ENCODE assay signal across 17 cellular contexts in the genomic region with DNA sequence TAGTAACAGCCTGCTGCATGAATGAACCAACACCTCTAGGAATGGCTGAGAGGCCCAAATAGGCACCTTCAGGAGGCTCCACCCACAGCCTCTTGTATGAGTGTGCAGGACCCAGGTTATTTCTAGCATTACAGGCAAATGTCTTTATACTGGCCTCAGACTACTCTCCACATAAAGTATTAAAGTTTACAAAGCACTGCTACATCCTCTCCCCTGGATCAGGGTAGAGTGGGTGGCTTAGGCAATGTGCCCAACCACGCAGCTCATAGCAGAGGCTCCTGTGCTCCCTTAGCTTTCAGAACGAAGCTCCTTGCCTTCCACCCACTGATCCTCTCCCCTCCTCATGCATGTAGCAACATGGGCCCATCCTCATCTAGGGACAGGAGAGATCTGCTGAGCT. TPM values are rescaled to one million over a fixed set of nuclear protein-coding genes. Genes with fewer than 3 reads are reported as not detected.
DNase-seq lines count a peak whose midpoint lies in the region; ATAC-seq and TF ChIP-seq lines count a peak whose summit lies in the region.
"Had no signal": no experiment of that assay in that cellular context is flagged by ENCODE, and none has a peak within 500 bp of the region (broad histone marks: within the 10 kb centered on the region; RNA-seq: fewer than 3 reads in every experiment).

No MANE protein-coding gene starts in this region.

- intact Hi-C loops in head of caudate nucleus (cut with DNase I), result no loop called here

- no peaks in the 10 kb centered on the region for H3K9me3 ChIP-seq in subcutaneous abdominal adipose tissue (ENCODE audit: control insufficient read depth in 5 of 5, low read length in 5 of 5)
- H3K9me3 ChIP-seq: spleen, uterus had no signal

- no peak overlapping the region for H3K4me3 ChIP-seq in subcutaneous abdominal adipose tissue (ENCODE audit: low read depth in 1 of 5, low read length in 5 of 5)
- no peak overlapping the region for H3K4me3 ChIP-seq in GM23338
- H3K4me3 ChIP-seq: spleen, uterus had no signal

- peak overlapping the region; percentile 94 for H3K27ac Mint-ChIP-seq in activated T-cell treated with anti-CD3 and anti-CD28 coated beads, Interleukin-2, amount 50 U/mL, for 72 hours
- H3K27ac Mint-ChIP-seq in WTC11 (no peak overlapping the region), GM23338 (no peak overlapping the region)
- H3K27ac Mint-ChIP-seq: nephron progenitor cell had no signal

- H3K9ac ChIP-seq in subcutaneous abdominal adipose tissue (ENCODE audit: low read length in 5 of 5), result no peak overlapping the region

- H3K4me1 ChIP-seq in subcutaneous abdominal adipose tissue (ENCODE audit: control insufficient read depth in 5 of 5, insufficient read depth in 5 of 5, low read length in 5 of 5) (peaks cover 23 to 73% (median 71%) of the 10 kb centered on the region in 5 donors), GM23338 (ENCODE audit: insufficient read depth) (0 out of 2 replicates have a peak, but pooled peaks cover 4% of the 10 kb centered on the region)

- H3K9me2 ChIP-seq in GM23338 (ENCODE audit: insufficient read depth), result no peaks in the 10 kb centered on the region

- no peaks in the 10 kb centered on the region for H3K27me3 Mint-ChIP-seq in activated T-cell treated with anti-CD3 and anti-CD28 coated beads, Interleukin-2, amount 50 U/mL, for 72 hours (ENCODE audit: low read depth)
- H3K27me3 Mint-ChIP-seq in activated T-cell treated with anti-CD3 and anti-CD28 coated beads, Interleukin-2, amount 50 U/mL, for 4 hours (ENCODE audit: low read depth), result no peaks in the 10 kb centered on the region
- H3K27me3 Mint-ChIP-seq in WTC11 (ENCODE audit: low read depth) (no peaks in the 10 kb centered on the region), GM23338 (ENCODE audit: insufficient read depth, low read depth, poor library complexity) (peaks cover 3% of the 10 kb centered on the region)

- peaks cover 56% of the 10 kb centered on the region for H3K4me1 Mint-ChIP-seq in activated T-cell treated with anti-CD3 and anti-CD28 coated beads, Interleukin-2, amount 50 U/mL, for 72 hours (ENCODE audit: low read depth)
- H3K4me1 Mint-ChIP-seq in activated T-cell treated with anti-CD3 and anti-CD28 coated beads, Interleukin-2, amount 50 U/mL, for 4 hours (ENCODE audit: low read depth), result peaks cover 60% of the 10 kb centered on the region
- H3K4me1 Mint-ChIP-seq in WTC11 (peaks cover 11% of the 10 kb centered on the region; the same call in 1 of the 2 replicates), GM23338 (peaks cover 11% of the 10 kb centered on the region)

- H4K20me1 ChIP-seq in GM23338 (replicated peaks; ENCODE audit: insufficient read depth), result no peaks in the 10 kb centered on the region

- H3K36me3 Mint-ChIP-seq in activated T-cell treated with anti-CD3 and anti-CD28 coated beads, Interleukin-2, amount 50 U/mL, for 72 hours (ENCODE audit: insufficient read depth in 2 of 2), result peaks cover 6 to 11% of the 10 kb centered on the region in 2 donors
- peaks cover 33% of the 10 kb centered on the region for H3K36me3 Mint-ChIP-seq in activated T-cell treated with anti-CD3 and anti-CD28 coated beads, Interleukin-2, amount 50 U/mL, for 4 hours (ENCODE audit: insufficient read depth)
- H3K36me3 Mint-ChIP-seq in WTC11 (peaks cover 12% of the 10 kb centered on the region), GM23338 (ENCODE audit: low read depth) (peaks cover 36% of the 10 kb centered on the region)

- H3K9me3 Mint-ChIP-seq in activated T-cell treated with anti-CD3 and anti-CD28 coated beads, Interleukin-2, amount 50 U/mL, for 72 hours, result no peaks in the 10 kb centered on the region
- no peaks in the 10 kb centered on the region for H3K9me3 Mint-ChIP-seq in activated T-cell treated with anti-CD3 and anti-CD28 coated beads, Interleukin-2, amount 50 U/mL, for 4 hours
- H3K9me3 Mint-ChIP-seq in WTC11 (no peaks in the 10 kb centered on the region), GM23338 (no peaks in the 10 kb centered on the region)
- H3K9me3 Mint-ChIP-seq: nephron progenitor cell had no signal

- no peak for DNase-seq in activated T-cell treated with anti-CD3 and anti-CD28 coated beads, Interleukin-2, amount 50 U/mL, for 72 hours
- no peak for DNase-seq in activated T-cell treated with anti-CD3 and anti-CD28 coated beads, Interleukin-2, amount 50 U/mL, for 4 hours
- DNase-seq in WTC11 (ENCODE audit: low spot score), result peak; percentile 0
- DNase-seq in head of caudate nucleus, result peak in 30 of 42 donors; percentile 19 to 84 (median 51)
- DNase-seq in HUDEP-2 (lab: John Stamatoyannopoulos, UW; ENCODE audit: unreplicated experiment in 76 of 76), result no peak
- DNase-seq in GM23338 (ENCODE audit: low spot score), result no peak
- DNase-seq: activated T-cell treated with anti-CD3 and anti-CD28 coated beads for 4 hours; AML-193; central memory CD4-positive, alpha-beta T cell; GF-D8; islet precursor cell; NCI-H345; nephron progenitor cell; spleen had no signal

- no peak overlapping the region for H3K4me2 ChIP-seq in GM23338

- POLR2A ChIA-PET in WTC11 (lab: Charles Lee), result no interaction called here

- H3F3A ChIP-seq in GM23338 (replicated peaks; ENCODE audit: low read depth), result no peaks in the 10 kb centered on the region

- peak overlapping the region; percentile 98 for H3K27ac ChIP-seq in subcutaneous abdominal adipose tissue (ENCODE audit: low read depth, low read length)
- H3K27ac ChIP-seq in GM23338 (ENCODE audit: low read depth), result no peak overlapping the region

- TF ChIP-seq CTCF in WTC11 (IDR thresholded peaks at IDR 0.05) (no peak), GM23338 (conservative IDR thresholded peaks at IDR 0.05; ENCODE audit: low read depth in 2 of 2) (no peak)

- no peak overlapping the region for H3K4me3 Mint-ChIP-seq in activated T-cell treated with anti-CD3 and anti-CD28 coated beads, Interleukin-2, amount 50 U/mL, for 72 hours
- no peak overlapping the region for H3K4me3 Mint-ChIP-seq in activated T-cell treated with anti-CD3 and anti-CD28 coated beads, Interleukin-2, amount 50 U/mL, for 4 hours
- H3K4me3 Mint-ChIP-seq in WTC11 (no peak overlapping the region), GM23338 (no peak overlapping the region)
- H3K4me3 Mint-ChIP-seq: nephron progenitor cell had no signal

- CTCF ChIA-PET in WTC11 (lab: Charles Lee), result interaction anchor here (4.9 kb wide), 1 partner anchor 244 kb away, joined by 18 read pairs; no protein-coding TSS in a partner anchor

- H3K27me3 ChIP-seq in subcutaneous abdominal adipose tissue (ENCODE audit: control insufficient read depth in 5 of 5, insufficient read depth in 4 of 5, low read length in 5 of 5) (no peaks in the 10 kb centered on the region), GM23338 (ENCODE audit: insufficient read depth) (no peaks in the 10 kb centered on the region)
- H3K27me3 ChIP-seq: spleen, uterus had no signal

- H2AFZ ChIP-seq in GM23338, result no peak overlapping the region

- H3K36me3 ChIP-seq in subcutaneous abdominal adipose tissue (ENCODE audit: control insufficient read depth in 5 of 5, insufficient read depth in 5 of 5, low read length in 5 of 5), result peaks cover 0 to 74% (median 60%) of the 10 kb centered on the region in 5 donors
- H3K36me3 ChIP-seq in GM23338 (ENCODE audit: insufficient read depth), result no peaks in the 10 kb centered on the region; the same call in none of the 2 replicates
- H3K36me3 ChIP-seq: uterus had no signal

- no peaks in the 10 kb centered on the region for H3K79me2 ChIP-seq in GM23338 (replicated peaks; ENCODE audit: insufficient read depth)

- ATAC-seq in activated T-cell treated with anti-CD3 and anti-CD28 coated beads, Interleukin-2, amount 50 U/mL, for 72 hours (replicated peaks in 1 of 2), result no peak
- no peak for ATAC-seq in activated T-cell treated with anti-CD3 and anti-CD28 coated beads, Interleukin-2, amount 50 U/mL, for 4 hours
- ATAC-seq in WTC11 (no peak), HG03159 (IDR thresholded peaks at IDR 0.05; ENCODE audit: unreplicated experiment) (no peak), GM23338 (no peak)

TF ChIP-seq in GM23338, 12 proteins besides CTCF, POLR2A, EP300 and RAD21 (continues in another document):
- TF ChIP-seq ZNF114 (CRISPR knock-in tag; IDR thresholded peaks at IDR 0.05) (no peak), ETS1 (IDR thresholded peaks at IDR 0.05) (no peak)

RNA-seq across cellular contexts. Expression of gene TMEM43, which starts 16.3 kb away (rescaled TPM):
- 10 to 100 TPM; 38.4 to 39.9 TPM for total RNA-seq in activated T-cell treated with anti-CD3 and anti-CD28 coated beads, Interleukin-2, amount 50 U/mL, for 72 hours
- total RNA-seq in activated T-cell treated with anti-CD3 and anti-CD28 coated beads, Interleukin-2, amount 50 U/mL, for 4 hours, result 10 to 100 TPM; 40.3 to 48.4 (median 45.1) TPM
- 23.9 to 27.7 TPM (median 24.1 TPM) in 3 replicates for total RNA-seq in WTC11 (2021)
- 27.6 and 34.7 TPM in 2 replicates for total RNA-seq in GM23338 (2014; rRNA removed; shearing (Covaris generic))
- 14.8 and 15.9 TPM in 2 replicates for polyA plus RNA-seq in GM23338 (2016; fragmentation: Nextera tagmentation; extraction: Ambion mirVana)

RNA-seq across cellular contexts. Expression of gene CHCHD4, which starts 16.5 kb away (rescaled TPM):
- total RNA-seq in activated T-cell treated with anti-CD3 and anti-CD28 coated beads, Interleukin-2, amount 50 U/mL, for 72 hours, result 10 to 100 TPM; 14.7 to 15.6 TPM
- 10 to 100 TPM; 18.6 to 25.4 (median 24.2) TPM for total RNA-seq in activated T-cell treated with anti-CD3 and anti-CD28 coated beads, Interleukin-2, amount 50 U/mL, for 4 hours
- total RNA-seq in WTC11 (2021), result 20.9 to 27.5 TPM (median 21.4 TPM) in 3 replicates
- total RNA-seq in GM23338 (2014; rRNA removed; shearing (Covaris generic)), result 25.8 and 31.1 TPM in 2 replicates
- polyA plus RNA-seq in GM23338 (2016; fragmentation: Nextera tagmentation; extraction: Ambion mirVana), result 39.2 and 41.3 TPM in 2 replicates

RNA-seq across cellular contexts. Expression of gene XPC, which starts 37.3 kb away (rescaled TPM):
- 10 to 100 TPM; 48.4 to 61.0 TPM for total RNA-seq in activated T-cell treated with anti-CD3 and anti-CD28 coated beads, Interleukin-2, amount 50 U/mL, for 72 hours
- 10 to 100 TPM; 20.6 to 25.9 (median 23.5) TPM for total RNA-seq in activated T-cell treated with anti-CD3 and anti-CD28 coated beads, Interleukin-2, amount 50 U/mL, for 4 hours
- total RNA-seq in WTC11 (2021), result 31.7 to 34.9 TPM (median 32.6 TPM) in 3 replicates
- total RNA-seq in GM23338 (2014; rRNA removed; shearing (Covaris generic)), result 31.7 and 34.9 TPM in 2 replicates
- polyA plus RNA-seq in GM23338 (2016; fragmentation: Nextera tagmentation; extraction: Ambion mirVana), result 41.5 and 42.8 TPM in 2 replicates

RNA-seq across cellular contexts. Expression of gene LSM3, which starts 37.5 kb away (rescaled TPM):
- 10 to 100 TPM; 12.4 to 14.3 TPM for total RNA-seq in activated T-cell treated with anti-CD3 and anti-CD28 coated beads, Interleukin-2, amount 50 U/mL, for 72 hours
- total RNA-seq in activated T-cell treated with anti-CD3 and anti-CD28 coated beads, Interleukin-2, amount 50 U/mL, for 4 hours, result 10 to 100 TPM; 19.8 to 21.9 (median 20.9) TPM
- 17.7 to 21.4 TPM (median 17.8 TPM) in 3 replicates for total RNA-seq in WTC11 (2021)
- 20.1 TPM in 2 replicates for total RNA-seq in GM23338 (2014; rRNA removed; shearing (Covaris generic))
- polyA plus RNA-seq in GM23338 (2016; fragmentation: Nextera tagmentation; extraction: Ambion mirVana), result 64.1 and 71.5 TPM in 2 replicates

Comparison
In these comparisons a context has a peak if more than half of its experiments do, and no peak if none do; other contexts are left out.
1. DNase-seq: peak in WTC11 (single experiment) and head of caudate nucleus (30 of 42); none in activated T-cell treated with anti-CD3 and anti-CD28 coated beads, Interleukin-2, amount 50 U/mL, for 72 hours (0 of 2), activated T-cell treated with anti-CD3 and anti-CD28 coated beads, Interleukin-2, amount 50 U/mL, for 4 hours (single experiment), HUDEP-2 (0 of 76) and GM23338 (single experiment).